Comparison of ENCODE assay signal across 23 cellular contexts in genomic region chr11:36098976-36099375, GRCh38.
DNase-seq lines count a peak whose midpoint lies in the region; ATAC-seq and TF ChIP-seq lines count a peak whose summit lies in the region.
"Had no signal": no experiment of that assay in that cellular context is flagged by ENCODE, and none has a peak within 500 bp of the region (broad histone marks: within the 10 kb centered on the region; RNA-seq: fewer than 3 reads in every experiment).

No MANE protein-coding gene starts in this region.

- H2BK15ac ChIP-seq in H9 (ENCODE audit: low read depth, low read length) = no peak overlapping the region

- H3K4me1 ChIP-seq in H9 (ENCODE audit: insufficient read depth, low read length) = no peaks in the 10 kb centered on the region

- no peak overlapping the region for H3K18ac ChIP-seq in H9 (ENCODE audit: insufficient read length, low read depth, low read length)

- ATAC-seq in left lobe of liver (no peak), GM21447 (IDR thresholded peaks at IDR 0.05; ENCODE audit: unreplicated experiment) (no peak)
- ATAC-seq: HCT116 had no signal

- H3K56ac ChIP-seq in H9 (ENCODE audit: insufficient read length, low read depth, low read length) = no peak overlapping the region

- no peak overlapping the region for H2BK120ac ChIP-seq in H9 (ENCODE audit: low read depth, low read length, poor library complexity, severe bottlenecking)

- no peak overlapping the region for H4K5ac ChIP-seq in H9 (ENCODE audit: insufficient read length, low read depth, low read length)

- H2BK12ac ChIP-seq in H9 (ENCODE audit: insufficient read length, low read depth, low read length) = no peak overlapping the region

- no peak overlapping the region for H4K91ac ChIP-seq in H9 (ENCODE audit: insufficient read length, low read depth, low read length)

- no peak overlapping the region for H3K4me2 ChIP-seq in H9 (ENCODE audit: insufficient read depth, insufficient read length, low read length)
- H3K4me2 ChIP-seq: BLaER1, SK-N-SH had no signal

- peaks cover 3 to 5% of the 10 kb centered on the region in 2 experiments for H3K9me3 Mint-ChIP-seq in H9

- no peaks in the 10 kb centered on the region for H3K23me2 ChIP-seq in H9 (ENCODE audit: insufficient read length, low read depth, low read length, poor library complexity, severe bottlenecking)

- H2AK5ac ChIP-seq in H9 (ENCODE audit: insufficient read length, low read length) = no peak overlapping the region

- TF ChIP-seq CTCF in H9 (conservative IDR thresholded peaks at IDR 0.05) (no peak), coronary artery (IDR thresholded peaks at IDR 0.05) (no peak)

- no peaks in the 10 kb centered on the region for H4K20me1 ChIP-seq in H9 (ENCODE audit: control insufficient read depth, insufficient read depth, insufficient read length)

- WGBS in H9 (ENCODE audit: extremely low coverage, insufficient read length, low lambda C conversion rate) = no CpG with 5 or more reads among the region's 2 CpGs

- H3K23ac ChIP-seq in H9 (ENCODE audit: insufficient read length, low read depth, low read length) = no peak overlapping the region

- H3K4ac ChIP-seq in H9 (ENCODE audit: low read depth, low read length) = no peak overlapping the region

- H3K9ac ChIP-seq in H9 (ENCODE audit: extremely low read depth, insufficient read length, low read length) = no peak overlapping the region
- H3K9ac ChIP-seq: BLaER1, SK-N-SH had no signal

- no peak overlapping the region for H2AFZ ChIP-seq in H9 (ENCODE audit: low read length)

- H3K9me3 ChIP-seq in H9 (ENCODE audit: control insufficient read depth, low read depth, low read length) = peaks cover 3% of the 10 kb centered on the region
- H3K9me3 ChIP-seq: SK-N-SH had no signal

- H3K27me3 Mint-ChIP-seq in H9 (ENCODE audit: low read depth) = no peaks in the 10 kb centered on the region

- no peak overlapping the region for H2BK5ac ChIP-seq in H9 (ENCODE audit: insufficient read length, low read length)

- H3T11ph ChIP-seq in H9 (ENCODE audit: low read length) = no peak overlapping the region

- no peak overlapping the region for H3K4me3 Mint-ChIP-seq in H9
- H3K4me3 Mint-ChIP-seq: CD4-positive, alpha-beta T cell had no signal

- no peak for DNase-seq in H9
- peak; percentile 47 for DNase-seq in NCI-H146 treated with DMSO at 0.1 percent for 48 hours (lab: John Stamatoyannopoulos, UW; ENCODE audit: unreplicated experiment)
- DNase-seq in coronary artery (ENCODE audit: low spot score) = peak; percentile 4
- peak; percentile 70 for DNase-seq in pons (ENCODE audit: low spot score)
- no peak for DNase-seq in left lobe of liver (ENCODE audit: low spot score)
- no peak for DNase-seq in foreskin melanocyte
- DNase-seq: ACHN; CD4-positive, alpha-beta T cell; COR-L47; DND-41; GOT3; KBM-7; MM.1S; NCI-H1048; NCI-H1417 treated with DMSO at 0.1 percent for 48 hours; NCI-H2029; NCI-H524 treated with DMSO at 0.1 percent for 48 hours; PC-3; SIG-M5; SK-N-SH had no signal

- H3K27ac Mint-ChIP-seq in H9 = peak overlapping the region in 2 of 3 experiments; percentile 17 to 47; a peak in 1 of 7 replicates
- H3K27ac Mint-ChIP-seq: CD4-positive, alpha-beta T cell had no signal

- H4K8ac ChIP-seq in H9 (replicated peaks; ENCODE audit: insufficient read length, low read depth, low read length) = no peak overlapping the region

- H3K79me2 ChIP-seq in H9 (ENCODE audit: insufficient read depth, low read length) = no peaks in the 10 kb centered on the region

- no peak overlapping the region for H2BK20ac ChIP-seq in H9 (ENCODE audit: low read depth, low read length, poor library complexity, severe bottlenecking)

- H3K27me3 ChIP-seq in H9 (ENCODE audit: insufficient read depth, low read length) = no peaks in the 10 kb centered on the region
- H3K27me3 ChIP-seq: BLaER1 had no signal

- no peak overlapping the region for H3K27ac ChIP-seq in H9 (ENCODE audit: insufficient read length, low read depth, low read length)
- H3K27ac ChIP-seq in coronary artery = no peak overlapping the region
- H3K27ac ChIP-seq: BLaER1 had no signal

- H3K14ac ChIP-seq in H9 (ENCODE audit: insufficient read depth, low read length) = no peak overlapping the region

- no peaks in the 10 kb centered on the region for H3K79me1 ChIP-seq in H9 (ENCODE audit: insufficient read depth, low read depth, low read length, poor library complexity, severe bottlenecking)

- H3K4me1 Mint-ChIP-seq in H9 = peaks cover 15 to 17% of the 10 kb centered on the region in 2 experiments

- peaks cover 33 to 47% (median 36%) of the 10 kb centered on the region in 3 experiments for H3K36me3 Mint-ChIP-seq in H9 (ENCODE audit: insufficient read depth in 1 of 3, low read depth in 3 of 3)

- H3K4me3 ChIP-seq in coronary artery = no peak overlapping the region
- H3K4me3 ChIP-seq: BLaER1 had no signal

Comparison
In these comparisons a context has a peak if more than half of its experiments do, and no peak if none do; other contexts are left out.
1. DNase-seq: peak in NCI-H146 treated with DMSO at 0.1 percent for 48 hours (single experiment), coronary artery (single experiment) and pons (single experiment); none in H9 (single experiment), left lobe of liver (single experiment) and foreskin melanocyte (single experiment).